ENCODE assay signal across 22 cellular contexts in genomic region chr2:9982891-9983290, GRCh38.
"Had no signal": no experiment of that assay in that cellular context is flagged by ENCODE, and none has a peak within 500 bp of the region (broad histone marks: within the 10 kb centered on the region; RNA-seq: fewer than 3 reads in every experiment).

No MANE protein-coding gene starts in this region.

- ATAC-seq: activated CD8-positive, alpha-beta T cell treated with anti-CD3 and anti-CD28 coated beads for 36 hours; activated T-cell treated with anti-CD3 and anti-CD28 coated beads, Interleukin-2, amount 50 U/mL, for 4 hours; activated T-helper 17 cell treated with anti-CD3 and anti-CD28 coated beads, Interleukin-2, amount 50 U/mL, for 72 hours; left colon; natural killer cell; upper lobe of right lung had no signal

- H3K36me3 ChIP-seq: gastrocnemius medialis, neural progenitor cell, spleen, thoracic aorta, upper lobe of right lung had no signal

- H3K4me2 ChIP-seq: neural progenitor cell had no signal

- H3K9me3 ChIP-seq: gastrocnemius medialis, spleen, thoracic aorta, upper lobe of right lung had no signal

- H3K27me3 ChIP-seq: gastrocnemius medialis, neural progenitor cell, spleen, upper lobe of right lung had no signal

- H3K9ac ChIP-seq: neural progenitor cell had no signal

- H2AFZ ChIP-seq: neural progenitor cell had no signal

- H3K4me1 ChIP-seq: neural progenitor cell had no signal

- H3K4me3 ChIP-seq: gastrocnemius medialis, neural progenitor cell, spleen, thoracic aorta, upper lobe of right lung had no signal

- H3K27ac ChIP-seq: neural progenitor cell, spleen, thoracic aorta, upper lobe of right lung had no signal

- DNase-seq: activated B cell treated with CpG ODN at 0.5 μM for 24 hours; activated CD4-positive, alpha-beta T cell treated with anti-CD3 and anti-CD28 coated beads, Interleukin-2, amount 50 U/mL, for 1 hour; activated CD8-positive, alpha-beta T cell treated with anti-CD3 and anti-CD28 coated beads for 36 hours; activated gamma-delta T cell treated with Interleukin-2 at 50 U/mL for 16 hours; activated naive CD4-positive, alpha-beta T cell treated with anti-CD3 and anti-CD28 coated beads, Interleukin-2, amount 50 U/mL, for 16 hours; activated T-cell treated with anti-CD3 and anti-CD28 coated beads, Interleukin-2, amount 50 U/mL, for 4 hours; amygdala; effector CD8-positive, alpha-beta T cell; gastrocnemius medialis; hippocampal formation; kidney; left colon; natural killer cell; occipital lobe; right cardiac atrium; spleen; stimulated activated naive CD4-positive, alpha-beta T cell; T-helper 1 cell; upper lobe of right lung had no signal
